Comparison of ENCODE assay signal across 6 cellular contexts in genomic region chr2:241160318-241160717, GRCh38.
"Had no signal": no experiment of that assay in that cellular context is flagged by ENCODE, and none has a peak within 500 bp of the region (broad histone marks: within the 10 kb centered on the region; RNA-seq: fewer than 3 reads in every experiment).

No MANE protein-coding gene starts in this region.

- H3K27ac ChIP-seq: GM23248 had no signal

- ATAC-seq: HCT116 had no signal

- H3K4me1 ChIP-seq: HAP-1 had no signal

- H3K9me3 ChIP-seq: HAP-1 had no signal

- DNase-seq: GM23248, GOT3, H7, IMR-90 had no signal

- H3K4me3 ChIP-seq: GM23248, HAP-1 had no signal
